In genomic region chr3:49539659-49540560, GRCh38 we compare ENCODE assay signal across 8 cellular contexts. TPM values are rescaled to one million over a fixed set of nuclear protein-coding genes. Genes with fewer than 3 reads are reported as not detected.
DNase-seq lines count a peak whose midpoint lies in the region; ATAC-seq and TF ChIP-seq lines count a peak whose summit lies in the region.

No MANE protein-coding gene starts in this region.

- ATAC-seq in HG02610 (IDR thresholded peaks at IDR 0.05; ENCODE audit: unreplicated experiment) (peak; percentile 86), thoracic aorta (ENCODE audit: insufficient number of reproducible peaks, low FRiP score, low read depth) (peak; percentile 89)
- peak; percentile 90 to 91 for ATAC-seq in activated naive CD4-positive, alpha-beta T cell treated with anti-CD3 and anti-CD28 coated beads, Interleukin-2, amount 50 U/mL, for 72 hours

- TF ChIP-seq EP300 in SK-N-SH (IDR thresholded peaks at IDR 0.05; ENCODE audit: borderline replicate concordance in 1 of 2, low read depth in 1 of 2, low read length in 1 of 2) = no peak

- peak overlapping the region; percentile 95 for H3K4me2 ChIP-seq in SK-N-SH
- H3K4me2 ChIP-seq in osteoblast (ENCODE audit: insufficient read depth, low read length) = peak overlapping the region; percentile 97

- H2AFZ ChIP-seq in SK-N-SH (ENCODE audit: low read depth) = peak overlapping the region; percentile 94
- H2AFZ ChIP-seq in osteoblast (ENCODE audit: low read length) = peak overlapping the region; percentile 98

- H3F3A ChIP-seq in SK-N-SH (replicated peaks; ENCODE audit: insufficient read depth) = peaks cover 3% of the 10 kb centered on the region

- CTCF ChIA-PET in SK-N-SH (lab: Yijun Ruan, JAX) = interaction anchor here (0.5 to 11.0 kb wide), 81 partner anchors 9 to 664 kb away, joined by 3 to 299 read pairs (median 5); partner anchors contain the start of genes AMIGO3, BSN, DAG1 and MST1

- no peaks in the 10 kb centered on the region for H3K9me3 ChIP-seq in SK-N-SH
- no peaks in the 10 kb centered on the region for H3K9me3 ChIP-seq in osteoblast (ENCODE audit: low read depth, low read length)
- H3K9me3 ChIP-seq in thoracic aorta = no peaks in the 10 kb centered on the region

- POLR2A ChIA-PET in SK-N-SH (lab: Yijun Ruan, JAX) = interaction anchor here (0.6 to 2.1 kb wide), 10 partner anchors 15 to 212 kb away, joined by 3 to 21 read pairs (median 4); partner anchors contain the start of genes AMIGO3, APEH and BSN

- peak overlapping the region; percentile 39 to 91; a peak in 3 of 4 replicates for H3K27ac ChIP-seq in SK-N-SH (ENCODE audit: low read depth in 2 of 2, low read length in 1 of 2)
- H3K27ac ChIP-seq in osteoblast (ENCODE audit: low read depth, low read length) = peak overlapping the region; percentile 56
- peak overlapping the region; percentile 82 to 87 for H3K27ac ChIP-seq in thoracic aorta

- no peaks in the 10 kb centered on the region for H3K9me2 ChIP-seq in SK-N-SH

- H3K36me3 Mint-ChIP-seq in activated naive CD4-positive, alpha-beta T cell treated with anti-CD3 and anti-CD28 coated beads, Interleukin-2, amount 50 U/mL, for 72 hours = no peaks in the 10 kb centered on the region

- H4K20me1 ChIP-seq in SK-N-SH (ENCODE audit: insufficient read depth) (no peaks in the 10 kb centered on the region), osteoblast (ENCODE audit: insufficient read depth, low read length) (no peaks in the 10 kb centered on the region)

- peak overlapping the region in 1 of 2 donors; percentile 26 for H3K27ac Mint-ChIP-seq in activated naive CD4-positive, alpha-beta T cell treated with anti-CD3 and anti-CD28 coated beads, Interleukin-2, amount 50 U/mL, for 72 hours

- H3K4me1 ChIP-seq in SK-N-SH (ENCODE audit: control insufficient read depth in 1 of 2, insufficient read depth in 2 of 2, low read depth in 1 of 2, low read length in 1 of 2) (peaks cover 0 to 17% of the 10 kb centered on the region in 2 experiments; a peak in 2 of 4 replicates), osteoblast (ENCODE audit: insufficient read depth, low read length) (peaks cover 18% of the 10 kb centered on the region), thoracic aorta (ENCODE audit: control insufficient read depth in 1 of 2, low read depth in 2 of 2) (peaks cover 4 to 10% of the 10 kb centered on the region in 2 donors)

- peak; percentile 94 for TF ChIP-seq RAD21 in SK-N-SH (IDR thresholded peaks at IDR 0.05; ENCODE audit: low read length)

- H3K27me3 ChIP-seq in SK-N-SH (ENCODE audit: insufficient read depth) (peaks cover 1% of the 10 kb centered on the region; the same call in 1 of the 2 replicates), osteoblast (ENCODE audit: insufficient read depth, low read length) (peaks cover 17% of the 10 kb centered on the region), thoracic aorta (replicated peaks; ENCODE audit: insufficient read depth) (no peaks in the 10 kb centered on the region)

- TF ChIP-seq CTCF in GM12864 (IDR thresholded peaks at IDR 0.05; ENCODE audit: low read depth, low read length, missing control alignments) (peak; percentile 85), SK-N-SH (IDR thresholded peaks at IDR 0.05) (peak; percentile 87), osteoblast (IDR thresholded peaks at IDR 0.05; ENCODE audit: extremely low read depth, low read depth, low read length) (peak; percentile 77), thoracic aorta (IDR thresholded peaks at IDR 0.05) (peak; percentile 94)

- no peaks in the 10 kb centered on the region for H3K9me3 Mint-ChIP-seq in activated naive CD4-positive, alpha-beta T cell treated with anti-CD3 and anti-CD28 coated beads, Interleukin-2, amount 50 U/mL, for 72 hours

- H3K79me2 ChIP-seq in SK-N-SH (ENCODE audit: insufficient read depth) (no peaks in the 10 kb centered on the region), osteoblast (ENCODE audit: insufficient read depth, low read length) (no peaks in the 10 kb centered on the region)

- H3K36me3 ChIP-seq in SK-N-SH (replicated peaks in 1 of 2; ENCODE audit: control insufficient read depth in 1 of 2, insufficient read depth in 2 of 2, low read length in 1 of 2) (no peaks in the 10 kb centered on the region), osteoblast (ENCODE audit: insufficient read depth, low read length) (no peaks in the 10 kb centered on the region), thoracic aorta (no peaks in the 10 kb centered on the region)

- DNase-seq in GM12864 (ENCODE audit: low read depth) (peak; percentile 68), NCI-H1092 (lab: John Stamatoyannopoulos, UW) (peak; percentile 83), SK-N-SH (peak; percentile 97), glomerular endothelial cell (ENCODE audit: extremely low read depth, low read depth, low spot score) (peak; percentile 55), osteoblast (ENCODE audit: insufficient read length, low spot score, missing footprints) (peak; percentile 99), thoracic aorta (ENCODE audit: low spot score) (peak; percentile 64)
- peak; percentile 93 to 97 for DNase-seq in activated naive CD4-positive, alpha-beta T cell treated with anti-CD3 and anti-CD28 coated beads, Interleukin-2, amount 50 U/mL, for 72 hours (ENCODE audit: low spot score in 2 of 2)

- WGBS in SK-N-SH (ENCODE audit: low lambda C conversion rate) = 4% methylated on average over 17 of the region's 63 CpGs

- peak overlapping the region; percentile 63 for H3K4me3 ChIP-seq in GM12864 (ENCODE audit: low read depth, low read length)
- H3K4me3 ChIP-seq in SK-N-SH (ENCODE audit: low read depth in 2 of 2, low read length in 1 of 2) = peak overlapping the region; percentile 51 to 67
- peak overlapping the region; percentile 74 for H3K4me3 ChIP-seq in osteoblast (ENCODE audit: insufficient read depth, low read length)
- H3K4me3 ChIP-seq in thoracic aorta = peak overlapping the region; percentile 82

- H3K9ac ChIP-seq in SK-N-SH = peak overlapping the region; percentile 48; the same call in 1 of the 2 replicates

TF ChIP-seq in SK-N-SH, 30 proteins besides CTCF, POLR2A, EP300 and RAD21:
- TF ChIP-seq POLR2AphosphoS5 (IDR thresholded peaks at IDR 0.05; ENCODE audit: low read depth, low read length) (peak; percentile 30; the same call in 1 of the 2 replicates), SIN3A (IDR thresholded peaks at IDR 0.05; ENCODE audit: borderline replicate concordance, low read depth, low read length) (no peak), MXI1 (IDR thresholded peaks at IDR 0.05; ENCODE audit: low read depth, low read length) (no peak), TAF1 (IDR thresholded peaks at IDR 0.05; ENCODE audit: borderline replicate concordance, low read depth, low read length) (peak; percentile 43; the same call in 1 of the 2 replicates), SMC3 (IDR thresholded peaks at IDR 0.05; ENCODE audit: low read depth, low read length) (peak; percentile 89), NRF1 (IDR thresholded peaks at IDR 0.05; ENCODE audit: low read depth, low read length) (peak; percentile 3; the same call in 1 of the 2 replicates)

RNA-seq across cellular contexts. Expression of gene BSN, which starts 14.4 kb away (rescaled TPM):
- polyA plus RNA-seq in SK-N-SH (2012; rRNA removed) = 0.07 and 0.08 TPM in 2 replicates
- polyA plus RNA-seq in SK-N-SH (2012; cell fraction: cytosol; rRNA removed) = 0.04 and 0.13 TPM in 2 replicates
- polyA plus RNA-seq in SK-N-SH (2012; cell fraction: nucleus; rRNA removed) = 0.23 and 0.25 TPM in 2 replicates
- under 1 TPM; 0.06 to 0.20 TPM for total RNA-seq in activated naive CD4-positive, alpha-beta T cell treated with anti-CD3 and anti-CD28 coated beads, Interleukin-2, amount 50 U/mL, for 72 hours
- total RNA-seq in glomerular endothelial cell (0.10 and 0.29 TPM in 2 replicates), osteoblast (under 0.01 and 0.29 TPM in 2 replicates), thoracic aorta (under 1 TPM; 0.27 to 0.35 TPM)

Comparison
In these comparisons a context has a peak if more than half of its experiments do, and no peak if none do; other contexts are left out.
1. Peak in every context shown above with its lines: DNase-seq, ATAC-seq, H3K4me3 ChIP-seq and H3K27ac ChIP-seq.